In genomic region chr3:108833616-108834015, GRCh38 we compare ENCODE assay signal across 30 cellular contexts. TPM values are rescaled to one million over a fixed set of nuclear protein-coding genes. Genes with fewer than 3 reads are reported as not detected.
A peak's percentile ranks its signal among the peaks of the same experiment; 100 is the strongest.
DNase-seq lines count a peak whose midpoint lies in the region; ATAC-seq and TF ChIP-seq lines count a peak whose summit lies in the region.
"Had no signal": no experiment of that assay in that cellular context is flagged by ENCODE, and none has a peak within 500 bp of the region (broad histone marks: within the 10 kb centered on the region; RNA-seq: fewer than 3 reads in every experiment).

No MANE protein-coding gene starts in this region.

- peak overlapping the region; percentile 39 for H3K4me2 ChIP-seq in Loucy (ENCODE audit: low read depth, low read length, poor library complexity, severe bottlenecking)
- H3K4me2 ChIP-seq: BLaER1 had no signal

- H3K9me2 ChIP-seq in Loucy (replicated peaks; ENCODE audit: low read depth, low read length): no peaks in the 10 kb centered on the region

- DNase-seq in activated naive CD4-positive, alpha-beta T cell treated with anti-CD3 and anti-CD28 coated beads, Interleukin-2, amount 50 U/mL, for 16 hours: no peak
- DNase-seq in activated T-helper 2 cell treated with anti-CD3 and anti-CD28 coated beads, Interferon-gamma antibody, Interleukin-2, Interleukin-4, amounts not matched to agents 10 μg/mL and 5 μg/mL and 100 μg/mL, durations not matched to agents 14 hours and 24 hours and 36 hours (ENCODE audit: low spot score): no peak
- DNase-seq in SKM-1 (lab: John Stamatoyannopoulos, UW; ENCODE audit: unreplicated experiment): no peak
- no peak for DNase-seq in stimulated activated CD4-positive, alpha-beta T cell treated with anti-CD3 and anti-CD28 coated beads, Interleukin-4, amount 100 ng/mL, for 1 hour
- DNase-seq: Calu3, cortex of kidney, DMS79 treated with DMSO at 0.1 percent for 48 hours, endodermal cell, foreskin fibroblast, heart left ventricle, kidney, midbrain, MM.1S, NCI-H1417, NCI-H2029 treated with DMSO at 0.1 percent for 48 hours, NCI-H526 treated with DMSO at 0.1 percent for 48 hours, SHP77 had no signal

- peak overlapping the region; percentile 88 for H3K4me3 Mint-ChIP-seq in activated naive CD4-positive, alpha-beta T cell treated with anti-CD3 and anti-CD28 coated beads, Interleukin-2, amount 50 U/mL, for 24 hours
- H3K4me3 Mint-ChIP-seq in activated T-helper 2 cell treated with anti-CD3 and anti-CD28 coated beads, Interferon-gamma antibody, Interleukin-2, Interleukin-4, amounts not matched to agents 10 μg/mL and 5 μg/mL and 100 μg/mL, durations not matched to agents 14 hours and 24 hours and 36 hours (ENCODE audit: low read depth): peak overlapping the region; percentile 81
- no peak overlapping the region for H3K4me3 Mint-ChIP-seq in stimulated activated memory B cell treated with anti-CD40 and anti-IgM and Interleukin-4, amounts not matched to agents 10 μg/mL and 1 μg/mL and 100 μg/mL, for 72 hours
- H3K4me3 Mint-ChIP-seq: endodermal cell, nephron had no signal

- no peaks in the 10 kb centered on the region for H3K9me3 ChIP-seq in Loucy (ENCODE audit: insufficient read depth, low read depth, low read length)
- H3K9me3 ChIP-seq: BLaER1, heart left ventricle had no signal

- intact Hi-C loops in activated T-helper 2 cell treated with anti-CD3 and anti-CD28 coated beads, Interferon-gamma antibody, Interleukin-2, Interleukin-4, amounts not matched to agents 10 μg/mL and 5 μg/mL and 100 μg/mL, durations not matched to agents 14 hours and 24 hours and 36 hours (cut with micrococcal nuclease): loop anchor here (1.0 to 10.0 kb wide), 5 partner anchors 8 to 1981 kb away; partner anchors contain the start of genes CIP2A and DZIP3

- H3K9ac ChIP-seq in Loucy (ENCODE audit: low read depth, low read length, poor library complexity, severe bottlenecking): no peak overlapping the region
- H3K9ac ChIP-seq: BLaER1 had no signal

- H3K4me1 Mint-ChIP-seq in activated naive CD4-positive, alpha-beta T cell treated with anti-CD3 and anti-CD28 coated beads, Interleukin-2, amount 50 U/mL, for 24 hours: peaks cover 93% of the 10 kb centered on the region
- peaks cover 80% of the 10 kb centered on the region for H3K4me1 Mint-ChIP-seq in activated T-helper 2 cell treated with anti-CD3 and anti-CD28 coated beads, Interferon-gamma antibody, Interleukin-2, Interleukin-4, amounts not matched to agents 10 μg/mL and 5 μg/mL and 100 μg/mL, durations not matched to agents 14 hours and 24 hours and 36 hours (ENCODE audit: low read depth)
- H3K4me1 Mint-ChIP-seq in stimulated activated memory B cell treated with anti-CD40 and anti-IgM and Interleukin-4, amounts not matched to agents 10 μg/mL and 1 μg/mL and 100 μg/mL, for 72 hours: no peaks in the 10 kb centered on the region
- H3K4me1 Mint-ChIP-seq: nephron had no signal

- no peak for TF ChIP-seq CTCF in Loucy (conservative IDR thresholded peaks at IDR 0.05; ENCODE audit: low read length)

- H3K27ac Mint-ChIP-seq in activated naive CD4-positive, alpha-beta T cell treated with anti-CD3 and anti-CD28 coated beads, Interleukin-2, amount 50 U/mL, for 24 hours: peak overlapping the region; percentile 99
- H3K27ac Mint-ChIP-seq in activated T-helper 2 cell treated with anti-CD3 and anti-CD28 coated beads, Interferon-gamma antibody, Interleukin-2, Interleukin-4, amounts not matched to agents 10 μg/mL and 5 μg/mL and 100 μg/mL, durations not matched to agents 14 hours and 24 hours and 36 hours: peak overlapping the region; percentile 98
- no peak overlapping the region for H3K27ac Mint-ChIP-seq in stimulated activated memory B cell treated with anti-CD40 and anti-IgM and Interleukin-4, amounts not matched to agents 10 μg/mL and 1 μg/mL and 100 μg/mL, for 72 hours
- H3K27ac Mint-ChIP-seq: endodermal cell, nephron had no signal

- H3K9me3 Mint-ChIP-seq in activated naive CD4-positive, alpha-beta T cell treated with anti-CD3 and anti-CD28 coated beads, Interleukin-2, amount 50 U/mL, for 24 hours: no peaks in the 10 kb centered on the region
- no peaks in the 10 kb centered on the region for H3K9me3 Mint-ChIP-seq in activated T-helper 2 cell treated with anti-CD3 and anti-CD28 coated beads, Interferon-gamma antibody, Interleukin-2, Interleukin-4, amounts not matched to agents 10 μg/mL and 5 μg/mL and 100 μg/mL, durations not matched to agents 14 hours and 24 hours and 36 hours
- H3K9me3 Mint-ChIP-seq in stimulated activated memory B cell treated with anti-CD40 and anti-IgM and Interleukin-4, amounts not matched to agents 10 μg/mL and 1 μg/mL and 100 μg/mL, for 72 hours: no peaks in the 10 kb centered on the region
- H3K9me3 Mint-ChIP-seq: endodermal cell, nephron had no signal

- H2AFZ ChIP-seq in Loucy (ENCODE audit: low read length): no peak overlapping the region

- no peaks in the 10 kb centered on the region for H4K20me1 ChIP-seq in Loucy (ENCODE audit: insufficient read depth, low read length, poor library complexity, severe bottlenecking)
- H4K20me1 ChIP-seq: BLaER1 had no signal

- H3K27me3 Mint-ChIP-seq in activated naive CD4-positive, alpha-beta T cell treated with anti-CD3 and anti-CD28 coated beads, Interleukin-2, amount 50 U/mL, for 24 hours: no peaks in the 10 kb centered on the region
- no peaks in the 10 kb centered on the region for H3K27me3 Mint-ChIP-seq in activated T-helper 2 cell treated with anti-CD3 and anti-CD28 coated beads, Interferon-gamma antibody, Interleukin-2, Interleukin-4, amounts not matched to agents 10 μg/mL and 5 μg/mL and 100 μg/mL, durations not matched to agents 14 hours and 24 hours and 36 hours (ENCODE audit: low read depth)
- peaks cover 11% of the 10 kb centered on the region for H3K27me3 Mint-ChIP-seq in stimulated activated memory B cell treated with anti-CD40 and anti-IgM and Interleukin-4, amounts not matched to agents 10 μg/mL and 1 μg/mL and 100 μg/mL, for 72 hours

- H3K79me2 ChIP-seq in Loucy (ENCODE audit: insufficient read depth, low read length): peaks cover 22% of the 10 kb centered on the region

- no peaks in the 10 kb centered on the region for H3F3A ChIP-seq in Loucy (ENCODE audit: low read depth)

- ATAC-seq in stimulated activated memory B cell treated with anti-CD40 and anti-IgM and Interleukin-4, amounts not matched to agents 10 μg/mL and 1 μg/mL and 100 μg/mL, for 72 hours: peak; percentile 39
- ATAC-seq in GM21447 (IDR thresholded peaks at IDR 0.05; ENCODE audit: unreplicated experiment): no peak
- ATAC-seq: esophagus mucosa, HCT116, heart left ventricle, K562 had no signal

- H3K36me3 Mint-ChIP-seq in activated naive CD4-positive, alpha-beta T cell treated with anti-CD3 and anti-CD28 coated beads, Interleukin-2, amount 50 U/mL, for 24 hours: peaks cover 8% of the 10 kb centered on the region
- H3K36me3 Mint-ChIP-seq in activated T-helper 2 cell treated with anti-CD3 and anti-CD28 coated beads, Interferon-gamma antibody, Interleukin-2, Interleukin-4, amounts not matched to agents 10 μg/mL and 5 μg/mL and 100 μg/mL, durations not matched to agents 14 hours and 24 hours and 36 hours (ENCODE audit: low read depth): peaks cover 53% of the 10 kb centered on the region
- H3K36me3 Mint-ChIP-seq in stimulated activated memory B cell treated with anti-CD40 and anti-IgM and Interleukin-4, amounts not matched to agents 10 μg/mL and 1 μg/mL and 100 μg/mL, for 72 hours: no peaks in the 10 kb centered on the region

- H3K4me1 ChIP-seq in Loucy (ENCODE audit: insufficient read depth, low read length, poor library complexity, severe bottlenecking): peaks cover 30% of the 10 kb centered on the region
- H3K4me1 ChIP-seq: BLaER1 had no signal

- no peak overlapping the region for H3K4me3 ChIP-seq in Loucy (ENCODE audit: low read length, poor library complexity, severe bottlenecking)
- H3K4me3 ChIP-seq: BLaER1, heart left ventricle, K562 had no signal

- peaks cover 1% of the 10 kb centered on the region; the same call in 1 of the 2 replicates for H3K36me3 ChIP-seq in Loucy (ENCODE audit: insufficient read depth, low read length)
- H3K36me3 ChIP-seq: BLaER1, heart left ventricle had no signal

- H3K27me3 ChIP-seq in Loucy (ENCODE audit: insufficient read depth, low read length, poor library complexity, severe bottlenecking): no peaks in the 10 kb centered on the region
- H3K27me3 ChIP-seq: BLaER1, heart left ventricle had no signal

RNA-seq across cellular contexts. Expression of gene TRAT1, which starts 11.0 kb away (rescaled TPM):
- 17.0 and 17.7 TPM in 2 replicates for total RNA-seq in activated T-helper 2 cell treated with anti-CD3 and anti-CD28 coated beads, Interferon-gamma antibody, Interleukin-2, Interleukin-4, amounts not matched to agents 10 μg/mL and 5 μg/mL and 100 μg/mL, durations not matched to agents 14 hours and 24 hours and 36 hours
- total RNA-seq: astrocyte, Calu3, endodermal cell, K562, lower leg skin, osteocyte, temporal lobe had no signal
